8 cellular contexts compared by ENCODE assay signal in genomic region chr6:7468382-7469081, GRCh38.
DNase-seq lines count a peak whose midpoint lies in the region; ATAC-seq and TF ChIP-seq lines count a peak whose summit lies in the region.

No MANE protein-coding gene starts in this region.

- H3K36me3 Mint-ChIP-seq in chondrocyte (ENCODE audit: low read depth), result no peaks in the 10 kb centered on the region
- H3K36me3 Mint-ChIP-seq in nephron (ENCODE audit: low read depth), result no peaks in the 10 kb centered on the region
- H3K36me3 Mint-ChIP-seq in activated CD4-positive, alpha-beta T cell treated with anti-CD3 and anti-CD28 coated beads, Interleukin-2, amount 10 ng/mL, durations not matched to agents 7 days and 5 days (ENCODE audit: low read depth), result no peaks in the 10 kb centered on the region

- CTCF ChIA-PET in activated CD4-positive, alpha-beta T cell treated with anti-CD3 and anti-CD28 coated beads, Interleukin-2, amount 10 ng/mL, durations not matched to agents 7 days and 5 days (lab: Charles Lee), result interaction anchor here (0.7 to 1.0 kb wide), 2 partner anchors 30 to 44 kb away, joined by 3 read pairs; no protein-coding TSS in a partner anchor

- H3K27me3 Mint-ChIP-seq in chondrocyte (ENCODE audit: low read depth), result no peaks in the 10 kb centered on the region
- no peaks in the 10 kb centered on the region for H3K27me3 Mint-ChIP-seq in nephron (ENCODE audit: low read depth)
- H3K27me3 Mint-ChIP-seq in activated CD4-positive, alpha-beta T cell treated with anti-CD3 and anti-CD28 coated beads, Interleukin-2, amount 10 ng/mL, durations not matched to agents 7 days and 5 days, result peaks cover 18% of the 10 kb centered on the region

- POLR2A ChIA-PET in activated CD4-positive, alpha-beta T cell treated with anti-CD3 and anti-CD28 coated beads, Interleukin-2, amount 10 ng/mL, durations not matched to agents 7 days and 5 days (lab: Charles Lee), result no interaction called here

- DNase-seq in CD1c-positive myeloid dendritic cell (ENCODE audit: extremely low spot score) (peak; percentile 65), NCI-H2227 treated with DMSO at 0.1 percent for 48 hours (lab: John Stamatoyannopoulos, UW) (peak; percentile 75), chondrocyte (ENCODE audit: low spot score) (no peak), NCI-H2081 (lab: John Stamatoyannopoulos, UW) (no peak)
- DNase-seq in activated CD4-positive, alpha-beta T cell treated with anti-CD3 and anti-CD28 coated beads, Interleukin-2, amount 10 ng/mL, durations not matched to agents 7 days and 5 days, result no peak

- H3K9me3 Mint-ChIP-seq in chondrocyte (ENCODE audit: low read depth) (no peaks in the 10 kb centered on the region), nephron (no peaks in the 10 kb centered on the region)
- no peaks in the 10 kb centered on the region for H3K9me3 Mint-ChIP-seq in activated CD4-positive, alpha-beta T cell treated with anti-CD3 and anti-CD28 coated beads, Interleukin-2, amount 10 ng/mL, durations not matched to agents 7 days and 5 days

- TF ChIP-seq CTCF in chondrocyte (IDR thresholded peaks at IDR 0.05) (no peak), nephron (IDR thresholded peaks at IDR 0.05; ENCODE audit: unreplicated experiment in 3 of 3) (no peak)

- H3K4me1 Mint-ChIP-seq in chondrocyte (ENCODE audit: low read depth), result peaks cover 47% of the 10 kb centered on the region
- H3K4me1 Mint-ChIP-seq in nephron, result peaks cover 3% of the 10 kb centered on the region
- peaks cover 6% of the 10 kb centered on the region for H3K4me1 Mint-ChIP-seq in activated CD4-positive, alpha-beta T cell treated with anti-CD3 and anti-CD28 coated beads, Interleukin-2, amount 10 ng/mL, durations not matched to agents 7 days and 5 days

- H3K4me3 Mint-ChIP-seq in chondrocyte (ENCODE audit: unreplicated experiment), result peak overlapping the region; percentile 61
- H3K4me3 Mint-ChIP-seq in nephron, result peak overlapping the region in 2 of 3 experiments; percentile 48 to 52
- H3K4me3 Mint-ChIP-seq in activated CD4-positive, alpha-beta T cell treated with anti-CD3 and anti-CD28 coated beads, Interleukin-2, amount 10 ng/mL, durations not matched to agents 7 days and 5 days, result no peak overlapping the region

- H3K27ac Mint-ChIP-seq in chondrocyte (ENCODE audit: unreplicated experiment), result peak overlapping the region; percentile 98
- H3K27ac Mint-ChIP-seq in nephron, result peak overlapping the region in 1 of 3 experiments; percentile 8
- no peak overlapping the region for H3K27ac Mint-ChIP-seq in activated CD4-positive, alpha-beta T cell treated with anti-CD3 and anti-CD28 coated beads, Interleukin-2, amount 10 ng/mL, durations not matched to agents 7 days and 5 days

- ATAC-seq in GM21367 (IDR thresholded peaks at IDR 0.05; ENCODE audit: unreplicated experiment), result no peak
- no peak for ATAC-seq in GM21576 (IDR thresholded peaks at IDR 0.05; ENCODE audit: unreplicated experiment)

Comparison
In these comparisons a context has a peak if more than half of its experiments do, and no peak if none do; other contexts are left out.
1. DNase-seq: peak in CD1c-positive myeloid dendritic cell (single experiment) and NCI-H2227 treated with DMSO at 0.1 percent for 48 hours (single experiment); none in chondrocyte (single experiment), NCI-H2081 (0 of 2) and activated CD4-positive, alpha-beta T cell treated with anti-CD3 and anti-CD28 coated beads, Interleukin-2, amount 10 ng/mL, durations not matched to agents 7 days and 5 days (single experiment).